ENCODE assay signal across 2 cellular contexts in genomic region chr9:136569526-136570148, GRCh38.
TF ChIP-seq lines count a peak whose summit lies in the region.

No MANE protein-coding gene starts in this region.

TF ChIP-seq in GM12891, 5 proteins besides CTCF, POLR2A, EP300 and RAD21:
- no peak for TF ChIP-seq PAX5 (IDR thresholded peaks at IDR 0.05; ENCODE audit: insufficient read depth, low read length, severe bottlenecking)
- no peak for TF ChIP-seq POLR2AphosphoS5 (IDR thresholded peaks at IDR 0.05; ENCODE audit: low read depth, low read length)
- TF ChIP-seq SPI1 (IDR thresholded peaks at IDR 0.05; ENCODE audit: low read depth, low read length) = no peak
- no peak for TF ChIP-seq TAF1 (IDR thresholded peaks at IDR 0.05; ENCODE audit: low read depth, low read length)
- TF ChIP-seq POU2F2 (IDR thresholded peaks at IDR 0.05; ENCODE audit: low read depth, low read length) = no peak

TF ChIP-seq in IMR-90, 13 proteins besides CTCF, POLR2A, EP300 and RAD21:
- TF ChIP-seq RCOR1 (IDR thresholded peaks at IDR 0.05; ENCODE audit: insufficient replicate concordance, low read length) = no peak
- TF ChIP-seq RFX5 (IDR thresholded peaks at IDR 0.05; ENCODE audit: low read depth, low read length) = no peak
- TF ChIP-seq ELK1 (IDR thresholded peaks at IDR 0.05; ENCODE audit: borderline replicate concordance, low read depth, low read length) = no peak
- TF ChIP-seq CEBPB (IDR thresholded peaks at IDR 0.05; ENCODE audit: low read depth, low read length) = no peak
- TF ChIP-seq FOS (IDR thresholded peaks at IDR 0.05; ENCODE audit: low read depth, low read length) = no peak
- no peak for TF ChIP-seq NFE2L2 (IDR thresholded peaks at IDR 0.05; ENCODE audit: low read depth, low read length)
- TF ChIP-seq MAFK (IDR thresholded peaks at IDR 0.05; ENCODE audit: low read depth, low read length) = no peak
